In genomic region chr18:8703781-8704301, GRCh38 we compare ENCODE assay signal across 8 cellular contexts. TPM values are rescaled to one million over a fixed set of nuclear protein-coding genes. Genes with fewer than 3 reads are reported as not detected.
DNase-seq lines count a peak whose midpoint lies in the region; ATAC-seq and TF ChIP-seq lines count a peak whose summit lies in the region.

No MANE protein-coding gene starts in this region.

- no peaks in the 10 kb centered on the region for H3K9me3 ChIP-seq in iPS-18a (ENCODE audit: control insufficient read depth, low read depth, low read length)

- no peaks in the 10 kb centered on the region for H3K36me3 ChIP-seq in iPS-18a (ENCODE audit: control insufficient read depth, low read depth, low read length)

- no peak overlapping the region for H3K9ac ChIP-seq in iPS-18a (ENCODE audit: low read length)

- peak overlapping the region; percentile 79 for H3K4me3 Mint-ChIP-seq in activated CD8-positive, alpha-beta T cell treated with anti-CD3 and anti-CD28 coated beads for 36 hours
- peak overlapping the region; percentile 95 for H3K4me3 Mint-ChIP-seq in stimulated activated memory B cell treated with anti-CD40 and anti-IgM and Interleukin-4, amounts not matched to agents 10 μg/mL and 1 μg/mL and 100 μg/mL, for 72 hours

- H3K36me3 Mint-ChIP-seq in activated CD8-positive, alpha-beta T cell treated with anti-CD3 and anti-CD28 coated beads for 36 hours (ENCODE audit: low read depth) = no peaks in the 10 kb centered on the region
- H3K36me3 Mint-ChIP-seq in stimulated activated memory B cell treated with anti-CD40 and anti-IgM and Interleukin-4, amounts not matched to agents 10 μg/mL and 1 μg/mL and 100 μg/mL, for 72 hours = no peaks in the 10 kb centered on the region

- peaks cover 42% of the 10 kb centered on the region for H3K27me3 ChIP-seq in iPS-18a (ENCODE audit: control insufficient read depth, insufficient read depth, low read length)

- H3K27ac Mint-ChIP-seq in activated CD8-positive, alpha-beta T cell treated with anti-CD3 and anti-CD28 coated beads for 36 hours = no peak overlapping the region
- peak overlapping the region; percentile 69 for H3K27ac Mint-ChIP-seq in stimulated activated memory B cell treated with anti-CD40 and anti-IgM and Interleukin-4, amounts not matched to agents 10 μg/mL and 1 μg/mL and 100 μg/mL, for 72 hours

- H3K27me3 Mint-ChIP-seq in activated CD8-positive, alpha-beta T cell treated with anti-CD3 and anti-CD28 coated beads for 36 hours = peaks cover 56% of the 10 kb centered on the region
- H3K27me3 Mint-ChIP-seq in stimulated activated memory B cell treated with anti-CD40 and anti-IgM and Interleukin-4, amounts not matched to agents 10 μg/mL and 1 μg/mL and 100 μg/mL, for 72 hours = peaks cover 53% of the 10 kb centered on the region

- peak overlapping the region; percentile 69 for H3K4me3 ChIP-seq in iPS-18a (ENCODE audit: low read length)

- CTCF ChIA-PET in activated CD8-positive, alpha-beta T cell treated with anti-CD3 and anti-CD28 coated beads for 36 hours (lab: Charles Lee) = interaction anchor here (1.8 to 2.3 kb wide), 2 partner anchors 8 to 284 kb away, joined by 6 to 9 read pairs; no protein-coding TSS in a partner anchor

- H3K9me3 Mint-ChIP-seq in activated CD8-positive, alpha-beta T cell treated with anti-CD3 and anti-CD28 coated beads for 36 hours = no peaks in the 10 kb centered on the region
- H3K9me3 Mint-ChIP-seq in stimulated activated memory B cell treated with anti-CD40 and anti-IgM and Interleukin-4, amounts not matched to agents 10 μg/mL and 1 μg/mL and 100 μg/mL, for 72 hours = no peaks in the 10 kb centered on the region

- no peak for ATAC-seq in activated CD8-positive, alpha-beta T cell treated with anti-CD3 and anti-CD28 coated beads for 36 hours
- ATAC-seq in stimulated activated memory B cell treated with anti-CD40 and anti-IgM and Interleukin-4, amounts not matched to agents 10 μg/mL and 1 μg/mL and 100 μg/mL, for 72 hours = no peak
- ATAC-seq in GM18511 (IDR thresholded peaks at IDR 0.05; ENCODE audit: unreplicated experiment) = no peak

- POLR2A ChIA-PET in activated CD8-positive, alpha-beta T cell treated with anti-CD3 and anti-CD28 coated beads for 36 hours (lab: Charles Lee) = no interaction called here

- peaks cover 25% of the 10 kb centered on the region for H3K4me1 ChIP-seq in iPS-18a (ENCODE audit: control insufficient read depth, low read depth, low read length)

- intact Hi-C loops in activated CD8-positive, alpha-beta T cell treated with anti-CD3 and anti-CD28 coated beads for 36 hours (cut with micrococcal nuclease) = no loop called here

- H3K27ac ChIP-seq in iPS-18a (ENCODE audit: low read length) = no peak overlapping the region

- peaks cover 11% of the 10 kb centered on the region for H3K4me1 Mint-ChIP-seq in activated CD8-positive, alpha-beta T cell treated with anti-CD3 and anti-CD28 coated beads for 36 hours (ENCODE audit: low read depth)
- peaks cover 31% of the 10 kb centered on the region for H3K4me1 Mint-ChIP-seq in stimulated activated memory B cell treated with anti-CD40 and anti-IgM and Interleukin-4, amounts not matched to agents 10 μg/mL and 1 μg/mL and 100 μg/mL, for 72 hours

- peak; percentile 44 for DNase-seq in NCI-H82 (lab: John Stamatoyannopoulos, UW)
- DNase-seq in NCI-H82 treated with DMSO at 0.1 percent for 48 hours (lab: John Stamatoyannopoulos, UW; ENCODE audit: unreplicated experiment) = no peak
- DNase-seq in activated CD8-positive, alpha-beta T cell treated with anti-CD3 and anti-CD28 coated beads for 36 hours = no peak
- no peak for DNase-seq in SIG-M5 treated with dmso at 0.1 percent for 504 hours (lab: John Stamatoyannopoulos, UW; ENCODE audit: unreplicated experiment)
- no peak for DNase-seq in NCI-H345 treated with DMSO at 0.1 percent for 48 hours (lab: John Stamatoyannopoulos, UW; ENCODE audit: unreplicated experiment)

- TF ChIP-seq CTCF in activated CD8-positive, alpha-beta T cell treated with anti-CD3 and anti-CD28 coated beads for 36 hours (IDR thresholded peaks at IDR 0.05) = no peak

RNA-seq across cellular contexts. Expression of gene MTCL1, which starts 1.5 kb away (rescaled TPM):
- under 1 TPM; 0.25 to 0.52 TPM for total RNA-seq in activated CD8-positive, alpha-beta T cell treated with anti-CD3 and anti-CD28 coated beads for 36 hours
